23 cellular contexts compared by ENCODE assay signal in the genomic region with DNA sequence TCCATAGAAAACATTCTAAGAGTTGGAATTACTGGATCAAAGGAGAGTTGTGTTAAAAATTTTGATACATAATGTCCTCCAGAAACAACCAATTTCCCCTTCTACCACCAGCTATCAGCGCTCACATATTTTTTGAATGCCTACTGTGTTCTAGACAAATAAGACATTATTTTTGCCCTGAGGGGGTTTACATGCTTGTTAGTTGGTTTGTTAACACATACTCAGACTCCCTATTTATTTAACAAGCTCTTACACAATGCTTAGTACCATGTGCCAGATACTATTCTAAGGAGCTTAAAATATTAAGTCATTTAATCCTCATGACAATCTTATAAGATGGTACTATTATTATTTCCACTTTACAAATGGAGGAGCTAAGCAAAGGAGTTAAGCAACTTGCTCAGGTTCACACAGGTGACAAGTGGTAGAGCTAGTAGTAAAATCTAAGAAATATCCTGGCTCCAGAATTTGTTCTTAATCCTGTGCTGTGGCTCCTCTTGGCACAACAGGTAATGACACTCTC.
DNase-seq lines count a peak whose midpoint lies in the region; ATAC-seq and TF ChIP-seq lines count a peak whose summit lies in the region.
"Had no signal": no experiment of that assay in that cellular context is flagged by ENCODE, and none has a peak within 500 bp of the region (broad histone marks: within the 10 kb centered on the region; RNA-seq: fewer than 3 reads in every experiment).

No MANE protein-coding gene starts in this region.

- no peak overlapping the region for H3K27ac ChIP-seq in GM23338 (ENCODE audit: low read depth)
- H3K27ac ChIP-seq: BLaER1 treated with 17β-estradiol and CSF1 and Interleukin-3, amounts not matched to agents 10 nM and 100 nM; GM23248 had no signal

- intact Hi-C loops in activated T-helper 1 cell treated with anti-CD3 and anti-CD28 coated beads, Interleukin-12 subunit alpha, Interleukin-12 subunit beta, Interleukin-2, Interleukin-4 antibody, amounts not matched to agents 30 ng/mL and 10 ng/mL and 1 ng/mL, durations not matched to agents 14 hours and 24 hours and 36 hours (cut with micrococcal nuclease): no loop called here

- no peaks in the 10 kb centered on the region for H3K36me3 Mint-ChIP-seq in GM23338 (ENCODE audit: low read depth)
- no peaks in the 10 kb centered on the region for H3K36me3 Mint-ChIP-seq in activated T-helper 1 cell treated with anti-CD3 and anti-CD28 coated beads, Interleukin-12 subunit alpha, Interleukin-12 subunit beta, Interleukin-2, Interleukin-4 antibody, amounts not matched to agents 30 ng/mL and 10 ng/mL and 1 ng/mL, durations not matched to agents 14 hours and 24 hours and 36 hours (ENCODE audit: low read depth)
- H3K36me3 Mint-ChIP-seq: CD14-positive monocyte; CD8-positive, alpha-beta memory T cell had no signal

- no peak overlapping the region for H3K4me2 ChIP-seq in GM23338
- H3K4me2 ChIP-seq: A549; BLaER1 treated with 17β-estradiol and CSF1 and Interleukin-3, amounts not matched to agents 10 nM and 100 nM had no signal

- no peaks in the 10 kb centered on the region for H3F3A ChIP-seq in GM23338 (replicated peaks; ENCODE audit: low read depth)

- H3K4me3 ChIP-seq in GM23338: no peak overlapping the region
- H3K4me3 ChIP-seq: A549; BLaER1 treated with 17β-estradiol and CSF1 and Interleukin-3, amounts not matched to agents 10 nM and 100 nM; GM23248 had no signal

- no peaks in the 10 kb centered on the region for H3K36me3 ChIP-seq in GM23338 (ENCODE audit: insufficient read depth)
- H3K36me3 ChIP-seq: BE2C; BLaER1 treated with 17β-estradiol and CSF1 and Interleukin-3, amounts not matched to agents 10 nM and 100 nM had no signal

- H4K20me1 ChIP-seq in GM23338 (replicated peaks; ENCODE audit: insufficient read depth): no peaks in the 10 kb centered on the region
- H4K20me1 ChIP-seq: BLaER1 treated with 17β-estradiol and CSF1 and Interleukin-3, amounts not matched to agents 10 nM and 100 nM had no signal

- H3K9me2 ChIP-seq in GM23338 (ENCODE audit: insufficient read depth): no peaks in the 10 kb centered on the region

- H3K27ac Mint-ChIP-seq in GM23338: no peak overlapping the region
- H3K27ac Mint-ChIP-seq in activated T-helper 1 cell treated with anti-CD3 and anti-CD28 coated beads, Interleukin-12 subunit alpha, Interleukin-12 subunit beta, Interleukin-2, Interleukin-4 antibody, amounts not matched to agents 30 ng/mL and 10 ng/mL and 1 ng/mL, durations not matched to agents 14 hours and 24 hours and 36 hours: no peak overlapping the region
- H3K27ac Mint-ChIP-seq: CD4-positive, alpha-beta T cell; CD8-positive, alpha-beta memory T cell; H9; HFFc6 had no signal

- H2AFZ ChIP-seq in GM23338: 0 out of 2 replicates have a peak overlapping the region, but pooled peaks have one; percentile 8
- H2AFZ ChIP-seq: GM23248 had no signal

- DNase-seq in GM23338 (ENCODE audit: low spot score): no peak
- peak; percentile 56 for DNase-seq in NCI-H82 (lab: John Stamatoyannopoulos, UW)
- DNase-seq in activated T-helper 1 cell treated with anti-CD3 and anti-CD28 coated beads, Interleukin-12 subunit alpha, Interleukin-12 subunit beta, Interleukin-2, Interleukin-4 antibody, amounts not matched to agents 30 ng/mL and 10 ng/mL and 1 ng/mL, durations not matched to agents 14 hours and 24 hours and 36 hours (ENCODE audit: low spot score): no peak
- DNase-seq in GM19240 (ENCODE audit: insufficient read length, low spot score): no peak
- no peak for DNase-seq in ecto neural progenitor cell (ENCODE audit: low spot score)
- no peak for DNase-seq in NCI-H446 treated with DMSO at 0.1 percent for 48 hours (lab: John Stamatoyannopoulos, UW)
- DNase-seq: 8988T; ACHN; AML-193; BE2C; CD4-positive, alpha-beta T cell; CD8-positive, alpha-beta memory T cell; DMS53; DMS79 treated with DMSO at 0.1 percent for 48 hours; GF-D8; GM23248; H9; HFFc6 had no signal

- H3K27me3 Mint-ChIP-seq in GM23338 (ENCODE audit: insufficient read depth, low read depth, poor library complexity): peaks cover 5% of the 10 kb centered on the region
- H3K27me3 Mint-ChIP-seq in activated T-helper 1 cell treated with anti-CD3 and anti-CD28 coated beads, Interleukin-12 subunit alpha, Interleukin-12 subunit beta, Interleukin-2, Interleukin-4 antibody, amounts not matched to agents 30 ng/mL and 10 ng/mL and 1 ng/mL, durations not matched to agents 14 hours and 24 hours and 36 hours (ENCODE audit: insufficient read depth): peaks cover 10% of the 10 kb centered on the region
- H3K27me3 Mint-ChIP-seq: CD4-positive, alpha-beta T cell had no signal

- no peaks in the 10 kb centered on the region for H3K4me1 ChIP-seq in GM23338 (ENCODE audit: insufficient read depth)
- H3K4me1 ChIP-seq: BE2C had no signal

- ATAC-seq in GM23338 (no peak), esophagus mucosa (peak; percentile 96)
- ATAC-seq: HCT116 had no signal

- H3K9me3 Mint-ChIP-seq in GM23338: no peaks in the 10 kb centered on the region
- no peaks in the 10 kb centered on the region for H3K9me3 Mint-ChIP-seq in activated T-helper 1 cell treated with anti-CD3 and anti-CD28 coated beads, Interleukin-12 subunit alpha, Interleukin-12 subunit beta, Interleukin-2, Interleukin-4 antibody, amounts not matched to agents 30 ng/mL and 10 ng/mL and 1 ng/mL, durations not matched to agents 14 hours and 24 hours and 36 hours

- H3K27me3 ChIP-seq in GM23338 (ENCODE audit: insufficient read depth): no peaks in the 10 kb centered on the region
- H3K27me3 ChIP-seq: BE2C; BLaER1 treated with 17β-estradiol and CSF1 and Interleukin-3, amounts not matched to agents 10 nM and 100 nM had no signal

- TF ChIP-seq CTCF in GM23338 (conservative IDR thresholded peaks at IDR 0.05; ENCODE audit: low read depth in 2 of 2): no peak

- H3K79me2 ChIP-seq in GM23338 (replicated peaks; ENCODE audit: insufficient read depth): no peaks in the 10 kb centered on the region

- no peaks in the 10 kb centered on the region for H3K4me1 Mint-ChIP-seq in GM23338
- H3K4me1 Mint-ChIP-seq in activated T-helper 1 cell treated with anti-CD3 and anti-CD28 coated beads, Interleukin-12 subunit alpha, Interleukin-12 subunit beta, Interleukin-2, Interleukin-4 antibody, amounts not matched to agents 30 ng/mL and 10 ng/mL and 1 ng/mL, durations not matched to agents 14 hours and 24 hours and 36 hours (ENCODE audit: low read depth): no peaks in the 10 kb centered on the region
- H3K4me1 Mint-ChIP-seq: CD14-positive monocyte; CD8-positive, alpha-beta memory T cell; H9 had no signal

- H3K4me3 Mint-ChIP-seq in GM23338: no peak overlapping the region
- no peak overlapping the region for H3K4me3 Mint-ChIP-seq in activated T-helper 1 cell treated with anti-CD3 and anti-CD28 coated beads, Interleukin-12 subunit alpha, Interleukin-12 subunit beta, Interleukin-2, Interleukin-4 antibody, amounts not matched to agents 30 ng/mL and 10 ng/mL and 1 ng/mL, durations not matched to agents 14 hours and 24 hours and 36 hours
- H3K4me3 Mint-ChIP-seq: CD4-positive, alpha-beta T cell; CD8-positive, alpha-beta memory T cell; H9; HFFc6 had no signal

TF ChIP-seq in GM23338, 12 proteins besides CTCF, POLR2A, EP300 and RAD21:
- TF ChIP-seq JUNB (IDR thresholded peaks at IDR 0.05; ENCODE audit: unreplicated experiment): no peak
